Comparison of ENCODE assay signal across 8 cellular contexts in genomic region chr13:26601669-26602068, GRCh38. TPM values are rescaled to one million over a fixed set of nuclear protein-coding genes. Genes with fewer than 3 reads are reported as not detected.
DNase-seq lines count a peak whose midpoint lies in the region; ATAC-seq and TF ChIP-seq lines count a peak whose summit lies in the region.

No MANE protein-coding gene starts in this region.

- peaks cover 23% of the 10 kb centered on the region for H3K4me1 ChIP-seq in suprapubic skin

- no peak overlapping the region for H3K27ac ChIP-seq in suprapubic skin

- H3K27me3 ChIP-seq in suprapubic skin = no peaks in the 10 kb centered on the region

- no peak for TF ChIP-seq POLR2A in suprapubic skin (IDR thresholded peaks at IDR 0.05)

- DNase-seq in AG08395 (ENCODE audit: low spot score) (peak; percentile 71), NCI-H1048 (lab: John Stamatoyannopoulos, UW) (peak; percentile 11), cerebellum (ENCODE audit: low spot score) (peak; percentile 66), suprapubic skin (ENCODE audit: low spot score in 2 of 2) (no peak)
- no peak for DNase-seq in stimulated activated CD4-positive, alpha-beta T cell treated with anti-CD3 and anti-CD28 coated beads, Interleukin-2, amount 100 ng/mL, for 48 hours
- no peak for DNase-seq in activated CD8-positive, alpha-beta memory T cell treated with anti-CD3 and anti-CD28 coated beads, Interleukin-2, amount 50 U/mL, for 4 hours

- ATAC-seq in GM18868 (IDR thresholded peaks at IDR 0.05; ENCODE audit: unreplicated experiment) (peak; percentile 52), HG02678 (IDR thresholded peaks at IDR 0.05; ENCODE audit: unreplicated experiment) (no peak)

- no peak overlapping the region for H3K4me3 ChIP-seq in suprapubic skin

- TF ChIP-seq CTCF in suprapubic skin (IDR thresholded peaks at IDR 0.05) = no peak

- H3K36me3 ChIP-seq in suprapubic skin = no peaks in the 10 kb centered on the region

- no peaks in the 10 kb centered on the region for H3K9me3 ChIP-seq in suprapubic skin

- TF ChIP-seq EP300 in suprapubic skin (IDR thresholded peaks at IDR 0.05) = no peak

- WGBS in suprapubic skin = 44% methylated on average over 2 of the region's 2 CpGs

RNA-seq across cellular contexts. Expression of gene WASF3, which starts 44.2 kb away (rescaled TPM):
- total RNA-seq in cerebellum (51.5 TPM), suprapubic skin (10 to 100 TPM in 1 of 4 donors, 1 to 10 TPM in 3; 5.7 to 11.4 (median 7.2) TPM)

Comparison
In these comparisons a context has a peak if more than half of its experiments do, and no peak if none do; other contexts are left out.
1. DNase-seq: peak in AG08395 (single experiment), NCI-H1048 (single experiment) and cerebellum (single experiment); none in suprapubic skin (0 of 2), stimulated activated CD4-positive, alpha-beta T cell treated with anti-CD3 and anti-CD28 coated beads, Interleukin-2, amount 100 ng/mL, for 48 hours (0 of 2) and activated CD8-positive, alpha-beta memory T cell treated with anti-CD3 and anti-CD28 coated beads, Interleukin-2, amount 50 U/mL, for 4 hours (single experiment).